Comparison of ENCODE assay signal across 8 cellular contexts in the genomic region with DNA sequence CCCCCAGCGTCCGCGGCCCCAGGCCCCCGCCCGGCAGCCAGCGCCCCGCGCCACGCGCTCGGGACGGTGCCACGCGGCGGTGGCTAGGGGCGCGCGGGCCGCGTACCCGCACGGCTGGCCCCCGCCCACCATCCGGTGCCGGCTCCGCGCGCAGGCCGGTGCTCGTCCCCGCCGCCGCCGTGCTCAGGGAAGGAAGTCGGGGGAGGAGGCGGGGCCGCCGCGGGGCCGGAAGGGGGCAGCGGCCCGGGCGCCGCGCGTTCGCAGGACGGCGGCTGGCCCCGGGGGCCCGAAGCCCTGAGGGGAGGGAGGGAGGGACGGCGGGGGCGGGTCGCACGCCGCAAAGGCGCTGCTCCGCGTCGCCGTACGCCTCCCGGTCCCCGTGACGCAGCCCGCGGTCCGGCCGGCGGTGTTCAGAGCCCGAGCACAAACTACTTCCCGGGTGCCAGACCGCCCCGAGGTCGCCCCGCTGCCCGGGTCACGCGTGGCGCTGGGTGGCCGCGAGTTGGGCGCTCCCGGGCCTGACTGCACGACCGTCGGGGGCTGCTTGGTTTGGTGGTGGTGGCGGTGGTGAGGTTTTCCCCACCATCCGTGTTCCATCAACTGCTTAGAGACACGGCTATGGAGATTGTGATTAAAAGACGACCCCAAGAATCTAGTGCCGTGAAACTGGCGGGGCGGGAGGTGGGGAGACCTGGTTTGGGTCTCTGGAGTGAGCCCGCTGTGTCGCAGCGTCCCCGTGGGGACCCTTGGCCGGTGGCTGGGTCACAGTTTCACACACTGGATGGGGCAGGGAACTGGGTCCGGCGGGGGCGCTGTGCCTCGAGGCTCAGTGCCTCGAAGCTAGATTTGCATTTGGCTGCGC. TPM values are rescaled to one million over a fixed set of nuclear protein-coding genes. Genes with fewer than 3 reads are reported as not detected.
DNase-seq lines count a peak whose midpoint lies in the region; ATAC-seq, FAIRE-seq and TF ChIP-seq lines count a peak whose summit lies in the region.

DCTD (minus strand) TSS at position 205 of the 862 bp plus-strand sequence. CDS start 1,818 bp downstream, outside the sequence.

- H3K9ac ChIP-seq in DND-41 (ENCODE audit: low read depth, low read length) (peak within 1 kb of the TSS; percentile 86), SU-DHL-6 (ENCODE audit: low read length) (peak within 1 kb of the TSS; percentile 77)

- H3K27ac ChIP-seq in DND-41 (ENCODE audit: low read length) = peak within 1 kb of the TSS; percentile 90
- peak within 1 kb of the TSS; percentile 52 for H3K27ac ChIP-seq in SU-DHL-6 (ENCODE audit: low read depth, low read length)

- H3K9me3 ChIP-seq in DND-41 (ENCODE audit: insufficient read depth, low read length, severe bottlenecking) (no peaks in the 10 kb centered on the region), SU-DHL-6 (ENCODE audit: insufficient read depth, low read length) (no peaks in the 10 kb centered on the region)

- peak within 1 kb of the TSS; percentile 93 for H3K27ac Mint-ChIP-seq in activated naive CD8-positive, alpha-beta T cell treated with anti-CD3 and anti-CD28 coated beads for 36 hours
- peak within 1 kb of the TSS; percentile 82 for H3K27ac Mint-ChIP-seq in type B pancreatic cell

- peaks cover 58% of the 10 kb centered on the region for H3K4me1 ChIP-seq in DND-41 (ENCODE audit: insufficient read depth, low read length)

- peak; percentile 85 for FAIRE-seq in HTR-8/SVneo (lab: Jason Lieb, UNC)

- H2AFZ ChIP-seq in DND-41 (ENCODE audit: low read depth, low read length) (peak within 1 kb of the TSS; percentile 89), SU-DHL-6 (ENCODE audit: low read depth, low read length, severe bottlenecking) (peak within 1 kb of the TSS; percentile 84)

- no peaks in the 10 kb centered on the region for H4K20me1 ChIP-seq in DND-41 (ENCODE audit: insufficient read depth, low read length)
- no peaks in the 10 kb centered on the region for H4K20me1 ChIP-seq in SU-DHL-6 (ENCODE audit: low read depth, low read length)

- intact Hi-C loops in Right ventricle myocardium superior (cut with DNase I) = no loop called here

- peaks cover 28% of the 10 kb centered on the region for H3K36me3 ChIP-seq in DND-41 (ENCODE audit: insufficient read depth, low read length)
- H3K36me3 ChIP-seq in SU-DHL-6 (ENCODE audit: low read length) = no peaks in the 10 kb centered on the region

- H3K4me1 Mint-ChIP-seq in activated naive CD8-positive, alpha-beta T cell treated with anti-CD3 and anti-CD28 coated beads for 36 hours = peaks cover 41% of the 10 kb centered on the region
- H3K4me1 Mint-ChIP-seq in type B pancreatic cell (ENCODE audit: unreplicated experiment) = peaks cover 26% of the 10 kb centered on the region

- no peaks in the 10 kb centered on the region for H3K27me3 Mint-ChIP-seq in activated naive CD8-positive, alpha-beta T cell treated with anti-CD3 and anti-CD28 coated beads for 36 hours
- H3K27me3 Mint-ChIP-seq in type B pancreatic cell = peaks cover 7% of the 10 kb centered on the region

- peaks cover 26% of the 10 kb centered on the region for H3K36me3 Mint-ChIP-seq in activated naive CD8-positive, alpha-beta T cell treated with anti-CD3 and anti-CD28 coated beads for 36 hours
- H3K36me3 Mint-ChIP-seq in type B pancreatic cell = peaks cover 13% of the 10 kb centered on the region

- H3K9me3 Mint-ChIP-seq in activated naive CD8-positive, alpha-beta T cell treated with anti-CD3 and anti-CD28 coated beads for 36 hours = no peaks in the 10 kb centered on the region
- no peaks in the 10 kb centered on the region for H3K9me3 Mint-ChIP-seq in type B pancreatic cell

- DNase-seq in DND-41 (peak; percentile 79), HTR-8/SVneo (ENCODE audit: insufficient read length, low spot score) (peak; percentile 56), Right ventricle myocardium superior (peak; percentile 90), pons (ENCODE audit: low spot score) (peak; percentile 70), type B pancreatic cell (ENCODE audit: extremely low spot score, unreplicated experiment) (peak; percentile 83)
- DNase-seq in activated naive CD8-positive, alpha-beta T cell treated with anti-CD3 and anti-CD28 coated beads for 36 hours = peak; percentile 86

- H3K79me2 ChIP-seq in DND-41 (ENCODE audit: insufficient read depth, low read length) (peaks cover 33% of the 10 kb centered on the region), SU-DHL-6 (ENCODE audit: insufficient read depth, low read length) (no peaks in the 10 kb centered on the region)

- peak; percentile 85 for ATAC-seq in DND-41 (ENCODE audit: insufficient read depth, low read depth)
- peak; percentile 80 for ATAC-seq in GM21360 (IDR thresholded peaks at IDR 0.05; ENCODE audit: unreplicated experiment)
- ATAC-seq in Right ventricle myocardium superior (ENCODE audit: poor library complexity) = peak; percentile 95

- peak within 1 kb of the TSS; percentile 88 for H3K4me3 Mint-ChIP-seq in activated naive CD8-positive, alpha-beta T cell treated with anti-CD3 and anti-CD28 coated beads for 36 hours
- peak within 1 kb of the TSS; percentile 88 for H3K4me3 Mint-ChIP-seq in type B pancreatic cell

- peak within 1 kb of the TSS; percentile 82 for H3K4me2 ChIP-seq in DND-41 (ENCODE audit: insufficient read depth, low read length)
- H3K4me2 ChIP-seq in SU-DHL-6 (ENCODE audit: low read depth, low read length, poor library complexity, severe bottlenecking) = peak within 1 kb of the TSS; percentile 76

- no peaks in the 10 kb centered on the region for H3K9me2 ChIP-seq in SU-DHL-6 (replicated peaks; ENCODE audit: insufficient read depth, low read length)

- H3F3A ChIP-seq in SU-DHL-6 (ENCODE audit: insufficient read depth) = peaks cover 12% of the 10 kb centered on the region

- TF ChIP-seq CTCF in DND-41 (IDR thresholded peaks at IDR 0.05; ENCODE audit: borderline replicate concordance, extremely low read depth, low read length, poor library complexity, severe bottlenecking) (peak; percentile 27), SU-DHL-6 (IDR thresholded peaks at IDR 0.05; ENCODE audit: insufficient read depth, low read length, poor library complexity, severe bottlenecking) (peak; percentile 63), type B pancreatic cell (conservative IDR thresholded peaks at IDR 0.05) (peak; percentile 51)

- H3K27me3 ChIP-seq in DND-41 (ENCODE audit: insufficient read depth, low read length, poor library complexity) = peaks cover 4% of the 10 kb centered on the region
- H3K27me3 ChIP-seq in SU-DHL-6 (ENCODE audit: low read length) = no peaks in the 10 kb centered on the region

- H3K4me3 ChIP-seq in DND-41 (ENCODE audit: low read depth in 1 of 2, low read length in 2 of 2) (peak within 1 kb of the TSS; percentile 42 to 82), SU-DHL-6 (ENCODE audit: insufficient read depth, low read length, poor library complexity, severe bottlenecking) (peak within 1 kb of the TSS; percentile 66)

RNA-seq across cellular contexts. Expression of gene DCTD, which starts in this region (rescaled TPM):
- total RNA-seq in activated naive CD8-positive, alpha-beta T cell treated with anti-CD3 and anti-CD28 coated beads for 36 hours = 100 to 1,000 TPM; 160 to 167 TPM
- total RNA-seq in Right ventricle myocardium superior (38.0 TPM), type B pancreatic cell (ENCODE audit: low replicate concordance) (58.7 and 80.3 TPM in 2 replicates)

Comparison
In these comparisons a context has a peak if more than half of its experiments do, and no peak if none do; other contexts are left out.
1. Peak in every context shown above with its lines: DNase-seq, ATAC-seq, H3K4me3 ChIP-seq and H3K27ac ChIP-seq.